11 cellular contexts compared by ENCODE assay signal in the genomic region with DNA sequence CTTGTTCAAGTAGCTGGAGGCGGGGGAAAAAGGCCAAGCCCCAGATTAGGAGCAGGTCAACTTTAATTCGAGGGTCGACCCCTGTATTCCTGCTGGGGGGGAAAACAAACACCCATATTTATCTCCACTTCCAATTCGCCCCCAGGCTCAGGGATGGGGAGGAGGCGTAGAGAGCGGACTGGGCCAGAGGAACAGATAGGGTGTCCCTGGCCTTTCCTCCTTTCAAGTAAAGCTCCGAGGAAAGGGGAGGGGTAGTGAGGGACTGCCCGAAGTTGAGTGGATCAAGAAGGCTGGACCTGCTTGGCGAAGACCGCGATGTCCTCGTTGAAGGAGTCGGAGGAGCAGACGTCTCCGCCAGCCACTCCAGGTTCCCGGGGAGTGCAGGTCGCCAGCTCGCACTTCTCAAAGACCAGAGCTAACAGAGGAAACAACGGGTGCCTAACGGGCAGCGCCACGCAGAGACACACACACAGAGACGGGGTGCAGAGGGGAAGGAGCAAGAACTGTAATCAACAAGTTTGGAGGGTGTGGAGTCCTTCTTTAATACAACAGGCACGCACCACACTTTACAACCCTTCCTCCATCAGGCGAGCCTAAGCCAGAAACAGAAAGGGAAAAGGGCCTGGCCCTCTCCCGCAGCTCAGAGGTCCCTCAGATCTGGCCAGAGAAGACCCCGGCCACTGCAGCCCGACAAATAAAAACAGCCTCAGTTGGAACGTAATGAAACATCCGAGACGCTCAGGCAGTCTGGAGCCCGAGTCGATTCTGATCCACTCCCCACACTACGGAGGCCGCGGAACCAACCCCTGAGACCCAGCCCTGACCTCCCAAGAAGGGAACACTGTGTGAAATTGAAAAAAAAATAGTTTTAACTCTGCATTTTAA. TPM values are rescaled to one million over a fixed set of nuclear protein-coding genes. Genes with fewer than 3 reads are reported as not detected.
DNase-seq lines count a peak whose midpoint lies in the region; ATAC-seq and TF ChIP-seq lines count a peak whose summit lies in the region.
"Had no signal": no experiment of that assay in that cellular context is flagged by ENCODE, and none has a peak within 500 bp of the region (broad histone marks: within the 10 kb centered on the region; RNA-seq: fewer than 3 reads in every experiment).

No MANE protein-coding gene starts in this region.

- no peaks in the 10 kb centered on the region for H3K9me3 ChIP-seq in right lobe of liver
- H3K9me3 ChIP-seq in tibial artery: no peaks in the 10 kb centered on the region

- ATAC-seq in right lobe of liver (no peak), HG03565 (IDR thresholded peaks at IDR 0.05; ENCODE audit: unreplicated experiment) (no peak), HG02759 (IDR thresholded peaks at IDR 0.05; ENCODE audit: unreplicated experiment) (no peak)
- ATAC-seq: effector memory CD8-positive, alpha-beta T cell had no signal

- 65% methylated on average over 26 of the region's 36 CpGs for WGBS in right lobe of liver (ENCODE audit: insufficient coverage, low coverage, low lambda C conversion rate, missing lambda C conversion rate)

- no peaks in the 10 kb centered on the region for H3K36me3 ChIP-seq in right lobe of liver
- peaks cover 0 to 9% (median 6%) of the 10 kb centered on the region in 3 donors for H3K36me3 ChIP-seq in tibial artery

- H3K27ac ChIP-seq in right lobe of liver (peak overlapping the region; percentile 18 to 70 (median 24)), tibial artery (peak overlapping the region in 1 of 2 donors; percentile 91)
- H3K27ac ChIP-seq: 22Rv1 had no signal

- no peak for TF ChIP-seq POLR2A in right lobe of liver (IDR thresholded peaks at IDR 0.05)

- no peaks in the 10 kb centered on the region for H3K27me3 ChIP-seq in right lobe of liver
- H3K27me3 ChIP-seq in tibial artery: no peaks in the 10 kb centered on the region

- intact Hi-C loops in right lobe of liver (cut with DNase I) (no loop called here), tibial artery (cut with DNase I; ENCODE audit: low total_unique reads) (no loop called here)

- TF ChIP-seq CTCF in right lobe of liver (IDR thresholded peaks at IDR 0.05) (no peak), tibial artery (IDR thresholded peaks at IDR 0.05) (no peak)

- H3K4me3 ChIP-seq in right lobe of liver (peak overlapping the region; percentile 51 to 72 (median 71)), tibial artery (peak overlapping the region; percentile 85 to 90)

- DNase-seq in NCI-H1417 (lab: John Stamatoyannopoulos, UW): peak in 2 of 3 experiments; percentile 51 to 68
- no peak for DNase-seq in NCI-H1417 treated with DMSO at 0.1 percent for 48 hours (lab: John Stamatoyannopoulos, UW)
- DNase-seq in ecto neural progenitor cell (ENCODE audit: low spot score): peak; percentile 60
- no peak for DNase-seq in right lobe of liver
- DNase-seq in tibial artery: no peak
- DNase-seq in central memory CD4-positive, alpha-beta T cell: no peak
- DNase-seq: effector memory CD8-positive, alpha-beta T cell; T-helper 9 cell had no signal

- H3K4me1 ChIP-seq in right lobe of liver: no peaks in the 10 kb centered on the region
- H3K4me1 ChIP-seq in tibial artery: peaks cover 0 to 20% (median 9%) of the 10 kb centered on the region in 4 donors

RNA-seq across cellular contexts. Expression of gene MEIS2, which starts 4.1 kb away (rescaled TPM):
- 10 to 100 TPM in 2 of 6 experiments, 1 to 10 TPM in 4; 6.1 to 18.0 (median 7.9) TPM for total RNA-seq in right lobe of liver

Comparison
In these comparisons a context has a peak if more than half of its experiments do, and no peak if none do; other contexts are left out.
1. DNase-seq: peak in NCI-H1417 (2 of 3) and ecto neural progenitor cell (single experiment); none in NCI-H1417 treated with DMSO at 0.1 percent for 48 hours (single experiment), right lobe of liver (0 of 3), tibial artery (0 of 2) and central memory CD4-positive, alpha-beta T cell (single experiment).